18 cellular contexts compared by ENCODE assay signal in the genomic region with DNA sequence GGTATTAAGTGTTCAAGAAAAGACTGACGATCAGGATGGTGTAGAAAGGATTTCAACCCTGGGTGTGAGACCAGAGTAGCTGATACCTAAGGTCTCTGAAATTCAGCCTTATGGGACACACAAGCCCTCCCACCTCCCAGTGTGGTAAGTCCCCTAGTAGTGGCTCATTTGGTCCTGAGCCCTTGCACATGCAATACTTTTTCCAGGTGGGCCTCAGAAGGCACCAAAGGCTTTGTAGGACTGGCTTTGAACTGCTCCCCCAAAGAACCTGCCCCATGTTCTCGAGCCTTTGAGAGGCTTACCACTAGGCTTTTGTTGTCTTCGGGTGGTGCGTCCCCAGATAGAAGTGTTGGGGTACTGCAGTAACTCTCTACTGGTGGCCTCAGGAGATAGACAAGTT. TPM values are rescaled to one million over a fixed set of nuclear protein-coding genes. Genes with fewer than 3 reads are reported as not detected.
DNase-seq lines count a peak whose midpoint lies in the region; ATAC-seq and TF ChIP-seq lines count a peak whose summit lies in the region.
"Had no signal": no experiment of that assay in that cellular context is flagged by ENCODE, and none has a peak within 500 bp of the region (broad histone marks: within the 10 kb centered on the region; RNA-seq: fewer than 3 reads in every experiment).

No MANE protein-coding gene starts in this region.

- H3K27me3 Mint-ChIP-seq in activated CD8-positive, alpha-beta memory T cell treated with anti-CD3 and anti-CD28 coated beads, Interleukin-2, amount 10 ng/mL, durations not matched to agents 7 days and 5 days: no peaks in the 10 kb centered on the region
- H3K27me3 Mint-ChIP-seq in activated naive CD4-positive, alpha-beta T cell treated with anti-CD3 and anti-CD28 coated beads, Interleukin-2, amount 50 U/mL, for 24 hours: no peaks in the 10 kb centered on the region
- no peaks in the 10 kb centered on the region for H3K27me3 Mint-ChIP-seq in activated T-helper 2 cell treated with anti-CD3 and anti-CD28 coated beads, Interferon-gamma antibody, Interleukin-2, Interleukin-4, amounts not matched to agents 10 μg/mL and 5 μg/mL and 100 μg/mL, durations not matched to agents 14 hours and 24 hours and 36 hours (ENCODE audit: low read depth)
- H3K27me3 Mint-ChIP-seq in activated naive CD8-positive, alpha-beta T cell treated with anti-CD3 and anti-CD28 coated beads, Interleukin-2, amount 50 U/mL, for 24 hours: no peaks in the 10 kb centered on the region
- H3K27me3 Mint-ChIP-seq: CD4-positive, alpha-beta memory T cell had no signal

- H3K9me3 Mint-ChIP-seq in activated CD8-positive, alpha-beta memory T cell treated with anti-CD3 and anti-CD28 coated beads, Interleukin-2, amount 10 ng/mL, durations not matched to agents 7 days and 5 days (ENCODE audit: low read depth): no peaks in the 10 kb centered on the region
- H3K9me3 Mint-ChIP-seq in activated naive CD4-positive, alpha-beta T cell treated with anti-CD3 and anti-CD28 coated beads, Interleukin-2, amount 50 U/mL, for 24 hours: peaks cover 1% of the 10 kb centered on the region
- peaks cover 2% of the 10 kb centered on the region for H3K9me3 Mint-ChIP-seq in activated T-helper 2 cell treated with anti-CD3 and anti-CD28 coated beads, Interferon-gamma antibody, Interleukin-2, Interleukin-4, amounts not matched to agents 10 μg/mL and 5 μg/mL and 100 μg/mL, durations not matched to agents 14 hours and 24 hours and 36 hours
- no peaks in the 10 kb centered on the region for H3K9me3 Mint-ChIP-seq in activated naive CD8-positive, alpha-beta T cell treated with anti-CD3 and anti-CD28 coated beads, Interleukin-2, amount 50 U/mL, for 24 hours

- H3K27ac ChIP-seq in gastrocnemius medialis: no peak overlapping the region
- H3K27ac ChIP-seq: A549, C4-2B, GM23248, HL-60 had no signal

- TF ChIP-seq CTCF in gastrocnemius medialis (IDR thresholded peaks at IDR 0.05 in 4 of 5, conservative IDR thresholded peaks at IDR 0.05 in 1 of 5): no peak

- in situ Hi-C loops in gastrocnemius medialis (cut with MboI; ENCODE audit: low sequenced_read_pairs in 4 of 4): no loop called here

- ATAC-seq in activated CD8-positive, alpha-beta memory T cell treated with anti-CD3 and anti-CD28 coated beads, Interleukin-2, amount 10 ng/mL, durations not matched to agents 7 days and 5 days: no peak
- peak; percentile 31 for ATAC-seq in activated naive CD8-positive, alpha-beta T cell treated with anti-CD3 and anti-CD28 coated beads, Interleukin-2, amount 50 U/mL, for 24 hours
- no peak for ATAC-seq in gastrocnemius medialis
- no peak for ATAC-seq in HG03196 (IDR thresholded peaks at IDR 0.05; ENCODE audit: unreplicated experiment)
- ATAC-seq: A549, HCT116 had no signal

- H3K9me3 ChIP-seq in gastrocnemius medialis: no peaks in the 10 kb centered on the region
- H3K9me3 ChIP-seq: A549, BE2C had no signal

- H3K4me1 ChIP-seq in gastrocnemius medialis: no peaks in the 10 kb centered on the region
- H3K4me1 ChIP-seq: A549, BE2C had no signal

- H3K4me1 Mint-ChIP-seq in activated CD8-positive, alpha-beta memory T cell treated with anti-CD3 and anti-CD28 coated beads, Interleukin-2, amount 10 ng/mL, durations not matched to agents 7 days and 5 days: peaks cover 42% of the 10 kb centered on the region
- H3K4me1 Mint-ChIP-seq in activated naive CD4-positive, alpha-beta T cell treated with anti-CD3 and anti-CD28 coated beads, Interleukin-2, amount 50 U/mL, for 24 hours: peaks cover 67% of the 10 kb centered on the region
- H3K4me1 Mint-ChIP-seq in activated T-helper 2 cell treated with anti-CD3 and anti-CD28 coated beads, Interferon-gamma antibody, Interleukin-2, Interleukin-4, amounts not matched to agents 10 μg/mL and 5 μg/mL and 100 μg/mL, durations not matched to agents 14 hours and 24 hours and 36 hours (ENCODE audit: low read depth): peaks cover 66% of the 10 kb centered on the region
- H3K4me1 Mint-ChIP-seq in activated naive CD8-positive, alpha-beta T cell treated with anti-CD3 and anti-CD28 coated beads, Interleukin-2, amount 50 U/mL, for 24 hours: peaks cover 75% of the 10 kb centered on the region

- H3K36me3 ChIP-seq in gastrocnemius medialis: no peaks in the 10 kb centered on the region
- H3K36me3 ChIP-seq: BE2C had no signal

- TF ChIP-seq POLR2A in gastrocnemius medialis (IDR thresholded peaks at IDR 0.05): no peak

- intact Hi-C loops in activated T-helper 2 cell treated with anti-CD3 and anti-CD28 coated beads, Interferon-gamma antibody, Interleukin-2, Interleukin-4, amounts not matched to agents 10 μg/mL and 5 μg/mL and 100 μg/mL, durations not matched to agents 14 hours and 24 hours and 36 hours (cut with micrococcal nuclease): no loop called here
- intact Hi-C loops in gastrocnemius medialis (cut with DNase I; ENCODE audit: low total_unique reads): no loop called here

- CTCF ChIA-PET in activated CD8-positive, alpha-beta memory T cell treated with anti-CD3 and anti-CD28 coated beads, Interleukin-2, amount 10 ng/mL, durations not matched to agents 7 days and 5 days (lab: Charles Lee): no interaction called here

- no peaks in the 10 kb centered on the region for H3K36me3 Mint-ChIP-seq in activated CD8-positive, alpha-beta memory T cell treated with anti-CD3 and anti-CD28 coated beads, Interleukin-2, amount 10 ng/mL, durations not matched to agents 7 days and 5 days
- peaks cover 2% of the 10 kb centered on the region for H3K36me3 Mint-ChIP-seq in activated naive CD4-positive, alpha-beta T cell treated with anti-CD3 and anti-CD28 coated beads, Interleukin-2, amount 50 U/mL, for 24 hours
- H3K36me3 Mint-ChIP-seq in activated T-helper 2 cell treated with anti-CD3 and anti-CD28 coated beads, Interferon-gamma antibody, Interleukin-2, Interleukin-4, amounts not matched to agents 10 μg/mL and 5 μg/mL and 100 μg/mL, durations not matched to agents 14 hours and 24 hours and 36 hours (ENCODE audit: low read depth): peaks cover 7% of the 10 kb centered on the region
- peaks cover 5% of the 10 kb centered on the region for H3K36me3 Mint-ChIP-seq in activated naive CD8-positive, alpha-beta T cell treated with anti-CD3 and anti-CD28 coated beads, Interleukin-2, amount 50 U/mL, for 24 hours (ENCODE audit: low read depth)
- H3K36me3 Mint-ChIP-seq: CD4-positive, alpha-beta memory T cell had no signal

- no peaks in the 10 kb centered on the region for H3K27me3 ChIP-seq in gastrocnemius medialis

- peak; percentile 30 for DNase-seq in activated CD8-positive, alpha-beta memory T cell treated with anti-CD3 and anti-CD28 coated beads, Interleukin-2, amount 10 ng/mL, durations not matched to agents 7 days and 5 days
- DNase-seq in activated CD8-positive, alpha-beta memory T cell treated with anti-CD3 and anti-CD28 coated beads, Interleukin-2, amount 50 U/mL, for 4 hours: no peak
- no peak for DNase-seq in activated naive CD4-positive, alpha-beta T cell (lab: John Stamatoyannopoulos, UW)
- peak; percentile 6 for DNase-seq in activated T-helper 2 cell treated with anti-CD3 and anti-CD28 coated beads, Interferon-gamma antibody, Interleukin-2, Interleukin-4, amounts not matched to agents 10 μg/mL and 5 μg/mL and 100 μg/mL, durations not matched to agents 14 hours and 24 hours and 36 hours (ENCODE audit: low spot score)
- DNase-seq in activated naive CD8-positive, alpha-beta T cell treated with anti-CD3 and anti-CD28 coated beads, Interleukin-2, amount 50 U/mL, for 24 hours: no peak
- no peak for DNase-seq in gastrocnemius medialis
- DNase-seq: BE2C; CD4-positive, alpha-beta memory T cell; DMS153; DMS79 treated with DMSO at 0.1 percent for 48 hours; EL; GM23248 had no signal

- H3K4me3 ChIP-seq in gastrocnemius medialis: no peak overlapping the region
- H3K4me3 ChIP-seq: A549, GM23248 had no signal

- H3K4me3 Mint-ChIP-seq in activated CD8-positive, alpha-beta memory T cell treated with anti-CD3 and anti-CD28 coated beads, Interleukin-2, amount 10 ng/mL, durations not matched to agents 7 days and 5 days: no peak overlapping the region
- H3K4me3 Mint-ChIP-seq in activated naive CD4-positive, alpha-beta T cell treated with anti-CD3 and anti-CD28 coated beads, Interleukin-2, amount 50 U/mL, for 24 hours: no peak overlapping the region
- H3K4me3 Mint-ChIP-seq in activated T-helper 2 cell treated with anti-CD3 and anti-CD28 coated beads, Interferon-gamma antibody, Interleukin-2, Interleukin-4, amounts not matched to agents 10 μg/mL and 5 μg/mL and 100 μg/mL, durations not matched to agents 14 hours and 24 hours and 36 hours (ENCODE audit: low read depth): no peak overlapping the region
- no peak overlapping the region for H3K4me3 Mint-ChIP-seq in activated naive CD8-positive, alpha-beta T cell treated with anti-CD3 and anti-CD28 coated beads, Interleukin-2, amount 50 U/mL, for 24 hours

- no peak overlapping the region for H3K27ac Mint-ChIP-seq in activated CD8-positive, alpha-beta memory T cell treated with anti-CD3 and anti-CD28 coated beads, Interleukin-2, amount 10 ng/mL, durations not matched to agents 7 days and 5 days
- peak overlapping the region; percentile 30 for H3K27ac Mint-ChIP-seq in activated naive CD4-positive, alpha-beta T cell treated with anti-CD3 and anti-CD28 coated beads, Interleukin-2, amount 50 U/mL, for 24 hours
- no peak overlapping the region for H3K27ac Mint-ChIP-seq in activated T-helper 2 cell treated with anti-CD3 and anti-CD28 coated beads, Interferon-gamma antibody, Interleukin-2, Interleukin-4, amounts not matched to agents 10 μg/mL and 5 μg/mL and 100 μg/mL, durations not matched to agents 14 hours and 24 hours and 36 hours
- H3K27ac Mint-ChIP-seq in activated naive CD8-positive, alpha-beta T cell treated with anti-CD3 and anti-CD28 coated beads, Interleukin-2, amount 50 U/mL, for 24 hours: peak overlapping the region; percentile 89

RNA-seq across cellular contexts. Expression of a gene that starts 0.8 kb away (rescaled TPM):
- under 1 TPM in 1 of 2 experiments, not detected in 1; 0.09 TPM for total RNA-seq in activated CD8-positive, alpha-beta memory T cell treated with anti-CD3 and anti-CD28 coated beads, Interleukin-2, amount 10 ng/mL, durations not matched to agents 7 days and 5 days
- total RNA-seq in activated T-helper 2 cell treated with anti-CD3 and anti-CD28 coated beads, Interferon-gamma antibody, Interleukin-2, Interleukin-4, amounts not matched to agents 10 μg/mL and 5 μg/mL and 100 μg/mL, durations not matched to agents 14 hours and 24 hours and 36 hours: 0.23 and 0.30 TPM in 2 replicates
- not detected for total RNA-seq in gastrocnemius medialis
- total RNA-seq: CD4-positive, alpha-beta memory T cell; GM23248 had no signal

RNA-seq across cellular contexts. Expression of a gene that starts 15.4 kb away (rescaled TPM):
- 100 to 1,000 TPM; 209 to 215 TPM for total RNA-seq in activated CD8-positive, alpha-beta memory T cell treated with anti-CD3 and anti-CD28 coated beads, Interleukin-2, amount 10 ng/mL, durations not matched to agents 7 days and 5 days
- 313 and 319 TPM in 2 replicates for total RNA-seq in activated T-helper 2 cell treated with anti-CD3 and anti-CD28 coated beads, Interferon-gamma antibody, Interleukin-2, Interleukin-4, amounts not matched to agents 10 μg/mL and 5 μg/mL and 100 μg/mL, durations not matched to agents 14 hours and 24 hours and 36 hours
- 1 to 10 TPM in 1 of 4 donors, under 1 TPM in 3; 0.12 to 2.2 (median 0.35) TPM for total RNA-seq in gastrocnemius medialis

RNA-seq across cellular contexts. Expression of a gene that starts 22.6 kb away (rescaled TPM):
- total RNA-seq in activated CD8-positive, alpha-beta memory T cell treated with anti-CD3 and anti-CD28 coated beads, Interleukin-2, amount 10 ng/mL, durations not matched to agents 7 days and 5 days: 10 to 100 TPM; 15.8 to 17.0 TPM
- total RNA-seq in activated T-helper 2 cell treated with anti-CD3 and anti-CD28 coated beads, Interferon-gamma antibody, Interleukin-2, Interleukin-4, amounts not matched to agents 10 μg/mL and 5 μg/mL and 100 μg/mL, durations not matched to agents 14 hours and 24 hours and 36 hours: 12.5 and 13.1 TPM in 2 replicates
- 1 to 10 TPM; 7.0 to 9.4 (median 8.5) TPM for total RNA-seq in gastrocnemius medialis

RNA-seq across cellular contexts. Expression of a gene that starts 56.4 kb away (rescaled TPM):
- total RNA-seq in activated CD8-positive, alpha-beta memory T cell treated with anti-CD3 and anti-CD28 coated beads, Interleukin-2, amount 10 ng/mL, durations not matched to agents 7 days and 5 days: 100 to 1,000 TPM in 1 of 2 experiments, 10 to 100 TPM in 1; 51.9 to 108 TPM
- 48.6 and 50.5 TPM in 2 replicates for total RNA-seq in activated T-helper 2 cell treated with anti-CD3 and anti-CD28 coated beads, Interferon-gamma antibody, Interleukin-2, Interleukin-4, amounts not matched to agents 10 μg/mL and 5 μg/mL and 100 μg/mL, durations not matched to agents 14 hours and 24 hours and 36 hours
- total RNA-seq in gastrocnemius medialis: 1 to 10 TPM; 1.2 to 5.0 (median 1.6) TPM
- total RNA-seq: GM23248 had no signal

Comparison
In these comparisons a context has a peak if more than half of its experiments do, and no peak if none do; other contexts are left out.
1. DNase-seq: peak in activated CD8-positive, alpha-beta memory T cell treated with anti-CD3 and anti-CD28 coated beads, Interleukin-2, amount 10 ng/mL, durations not matched to agents 7 days and 5 days (single experiment) and activated T-helper 2 cell treated with anti-CD3 and anti-CD28 coated beads, Interferon-gamma antibody, Interleukin-2, Interleukin-4, amounts not matched to agents 10 μg/mL and 5 μg/mL and 100 μg/mL, durations not matched to agents 14 hours and 24 hours and 36 hours (single experiment); none in activated CD8-positive, alpha-beta memory T cell treated with anti-CD3 and anti-CD28 coated beads, Interleukin-2, amount 50 U/mL, for 4 hours (single experiment), activated naive CD4-positive, alpha-beta T cell (0 of 4), activated naive CD8-positive, alpha-beta T cell treated with anti-CD3 and anti-CD28 coated beads, Interleukin-2, amount 50 U/mL, for 24 hours (single experiment) and gastrocnemius medialis (0 of 2).
2. H3K27ac Mint-ChIP-seq: peak in activated naive CD4-positive, alpha-beta T cell treated with anti-CD3 and anti-CD28 coated beads, Interleukin-2, amount 50 U/mL, for 24 hours (single experiment) and activated naive CD8-positive, alpha-beta T cell treated with anti-CD3 and anti-CD28 coated beads, Interleukin-2, amount 50 U/mL, for 24 hours (single experiment); none in activated CD8-positive, alpha-beta memory T cell treated with anti-CD3 and anti-CD28 coated beads, Interleukin-2, amount 10 ng/mL, durations not matched to agents 7 days and 5 days (single experiment) and activated T-helper 2 cell treated with anti-CD3 and anti-CD28 coated beads, Interferon-gamma antibody, Interleukin-2, Interleukin-4, amounts not matched to agents 10 μg/mL and 5 μg/mL and 100 μg/mL, durations not matched to agents 14 hours and 24 hours and 36 hours (single experiment).
3. RNA of a gene that starts 15.4 kb away (total RNA-seq): 313 to 319 TPM in activated T-helper 2 cell treated with anti-CD3 and anti-CD28 coated beads, Interferon-gamma antibody, Interleukin-2, Interleukin-4, amounts not matched to agents 10 μg/mL and 5 μg/mL and 100 μg/mL, durations not matched to agents 14 hours and 24 hours and 36 hours and 209 to 215 TPM in activated CD8-positive, alpha-beta memory T cell treated with anti-CD3 and anti-CD28 coated beads, Interleukin-2, amount 10 ng/mL, durations not matched to agents 7 days and 5 days; 0.12 to 2.2 TPM in gastrocnemius medialis; every median in the first group is over 10 times any median in the second.